6 cellular contexts compared by ENCODE assay signal in genomic region chr1:181528241-181528640, GRCh38. TPM values are rescaled to one million over a fixed set of nuclear protein-coding genes. Genes with fewer than 3 reads are reported as not detected.
"Had no signal": no experiment of that assay in that cellular context is flagged by ENCODE, and none has a peak within 500 bp of the region (broad histone marks: within the 10 kb centered on the region; RNA-seq: fewer than 3 reads in every experiment).

No MANE protein-coding gene starts in this region.

RNA-seq across cellular contexts. Expression of gene CACNA1E, which starts 44.9 kb away (rescaled TPM):
- total RNA-seq: dermis blood vessel endothelial cell, endothelial cell of umbilical vein, fibroblast of lung, fibroblast of villous mesenchyme, foreskin keratinocyte, glomerular endothelial cell had no signal
- polyA plus RNA-seq: endothelial cell of umbilical vein, foreskin keratinocyte had no signal
